Comparison of ENCODE assay signal across 8 cellular contexts in the genomic region with DNA sequence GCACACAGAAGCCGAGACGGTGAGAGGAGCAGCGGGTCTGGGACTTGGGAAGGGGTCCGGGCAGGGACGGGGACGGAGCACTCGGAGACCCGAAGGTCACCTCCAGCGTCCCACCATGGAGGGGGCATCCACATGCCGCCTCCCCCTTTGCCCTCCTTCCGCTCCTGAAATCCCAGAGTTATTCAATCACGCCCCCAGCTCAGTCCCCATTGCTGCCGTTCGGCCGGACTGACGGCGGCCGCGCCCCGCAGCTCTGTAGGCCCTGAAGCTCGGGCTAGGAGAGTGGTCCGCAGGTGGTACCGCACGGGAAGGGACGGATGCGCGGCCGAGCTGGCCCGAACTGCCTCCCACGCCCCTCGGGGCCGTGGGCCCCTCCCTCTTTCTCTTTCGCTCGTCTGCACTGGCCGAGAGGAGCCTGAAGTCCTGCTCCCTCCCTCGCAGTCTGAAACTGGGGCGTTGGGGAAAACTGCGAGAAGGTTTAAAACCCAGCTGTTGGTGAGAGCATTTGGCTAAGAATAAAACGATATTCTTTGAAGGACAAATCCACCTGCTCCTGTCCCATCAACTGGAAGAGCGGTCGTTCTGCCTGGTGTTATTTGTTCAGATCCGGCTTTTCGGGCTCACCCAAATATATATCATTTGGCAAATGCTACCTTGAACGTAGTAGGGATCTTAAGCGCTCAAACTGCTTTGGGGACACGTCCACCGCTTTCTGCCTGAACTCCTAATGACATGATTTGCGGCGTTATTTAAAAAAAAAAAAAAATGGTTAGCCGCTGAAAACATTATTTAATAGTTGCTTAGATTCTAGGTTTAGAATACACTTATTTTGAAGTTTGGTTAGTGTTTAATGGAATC. TPM values are rescaled to one million over a fixed set of nuclear protein-coding genes. Genes with fewer than 3 reads are reported as not detected.
DNase-seq lines count a peak whose midpoint lies in the region; ATAC-seq and TF ChIP-seq lines count a peak whose summit lies in the region.

No MANE protein-coding gene starts in this region.

- H3K36me3 ChIP-seq in rectal smooth muscle tissue (ENCODE audit: control insufficient read depth, insufficient read depth, low read length) (no peaks in the 10 kb centered on the region), aorta (ENCODE audit: control insufficient read depth in 1 of 2, insufficient read depth in 2 of 2, low read length in 1 of 2) (no peaks in the 10 kb centered on the region)

- no peak for TF ChIP-seq RAD21 in Ishikawa (IDR thresholded peaks at IDR 0.05; ENCODE audit: low read depth)

- peak overlapping the region; percentile 99 for H3K9ac ChIP-seq in rectal smooth muscle tissue (ENCODE audit: low read length)

- peak overlapping the region; percentile 99 for H3K27ac ChIP-seq in rectal smooth muscle tissue (ENCODE audit: low read depth, low read length)
- peak overlapping the region; percentile 78 to 87 for H3K27ac ChIP-seq in aorta (ENCODE audit: low read depth in 1 of 2, low read length in 2 of 2)

- H3K4me1 ChIP-seq in rectal smooth muscle tissue (ENCODE audit: control insufficient read depth, insufficient read depth, low read length) (peaks cover 21% of the 10 kb centered on the region), aorta (ENCODE audit: control insufficient read depth in 1 of 2, insufficient read depth in 2 of 2, low read length in 2 of 2) (peaks cover 1 to 6% of the 10 kb centered on the region in 2 donors)

- intact Hi-C loops in aorta (cut with DNase I): loop anchor here in 1 of 2 donors (1.0 to 10.0 kb wide), 2 partner anchors 52 to 70 kb away; partner anchors contain the start of gene G3BP2

- H3K9me3 ChIP-seq in aorta (ENCODE audit: control insufficient read depth, low read length): no peaks in the 10 kb centered on the region

- TF ChIP-seq EP300 in Ishikawa (IDR thresholded peaks at IDR 0.05; ENCODE audit: borderline replicate concordance): no peak

- ATAC-seq in GM21723 (IDR thresholded peaks at IDR 0.05; ENCODE audit: unreplicated experiment) (peak; percentile 61), aorta (ENCODE audit: low FRiP score) (peak; percentile 85)

- H3K27me3 ChIP-seq in rectal smooth muscle tissue (ENCODE audit: control insufficient read depth, insufficient read depth, low read length): no peaks in the 10 kb centered on the region
- H3K27me3 ChIP-seq in aorta (ENCODE audit: control insufficient read depth in 1 of 2, insufficient read depth in 2 of 2, low read length in 1 of 2): no peaks in the 10 kb centered on the region

- 0 to 1% methylated on average over 46 to 50 of the region's 50 CpGs for WGBS in aorta, 2 donors

- DNase-seq in EH (ENCODE audit: low read depth) (peak; percentile 84), SW480 (ENCODE audit: low spot score) (peak; percentile 60), anterior cingulate cortex (lab: John Stamatoyannopoulos, UW) (peak in 46 of 58 donors; percentile 8 to 75 (median 45)), hepatic stellate cell (ENCODE audit: low spot score) (peak; percentile 68), aorta (peak; percentile 86 to 88)

- H3K4me3 ChIP-seq in rectal smooth muscle tissue (ENCODE audit: low read length) (peak overlapping the region; percentile 98), aorta (ENCODE audit: low read length in 2 of 2) (peak overlapping the region; percentile 72 to 83)

TF ChIP-seq in Ishikawa, 13 proteins besides CTCF, POLR2A, EP300 and RAD21:
- TF ChIP-seq CREB1 (IDR thresholded peaks at IDR 0.05; ENCODE audit: low read depth) (no peak), EGR1 (IDR thresholded peaks at IDR 0.05) (peak; percentile 63), ZBTB7A (IDR thresholded peaks at IDR 0.05; ENCODE audit: low read depth) (peak; percentile 81; the same call in 1 of the 2 replicates), NFIC (IDR thresholded peaks at IDR 0.05) (no peak), FOXM1 (IDR thresholded peaks at IDR 0.05; ENCODE audit: borderline replicate concordance, low read depth) (no peak), TCF12 (IDR thresholded peaks at IDR 0.05; ENCODE audit: low read depth) (no peak; the same call in none of the 2 replicates), REST (IDR thresholded peaks at IDR 0.05; ENCODE audit: low read depth) (no peak), MAX (IDR thresholded peaks at IDR 0.05) (no peak), TAF1 (IDR thresholded peaks at IDR 0.05; ENCODE audit: low read depth) (no peak; the same call in 1 of the 2 replicates), CEBPB (IDR thresholded peaks at IDR 0.05) (no peak), TEAD4 (IDR thresholded peaks at IDR 0.05) (no peak), YY1 (IDR thresholded peaks at IDR 0.05; ENCODE audit: low read depth) (0 out of 2 replicates have a peak, but pooled peaks have one; percentile 7)
- TF ChIP-seq, protein P1, sequence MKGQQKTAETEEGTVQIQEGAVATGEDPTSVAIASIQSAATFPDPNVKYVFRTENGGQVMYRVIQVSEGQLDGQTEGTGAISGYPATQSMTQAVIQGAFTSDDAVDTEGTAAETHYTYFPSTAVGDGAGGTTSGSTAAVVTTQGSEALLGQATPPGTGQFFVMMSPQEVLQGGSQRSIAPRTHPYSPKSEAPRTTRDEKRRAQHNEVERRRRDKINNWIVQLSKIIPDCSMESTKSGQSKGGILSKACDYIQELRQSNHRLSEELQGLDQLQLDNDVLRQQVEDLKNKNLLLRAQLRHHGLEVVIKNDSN (IDR thresholded peaks at IDR 0.05): no peak

RNA-seq across cellular contexts. Expression of gene USO1, which starts 0.7 kb away (rescaled TPM):
- 10 to 100 TPM; 77.2 to 86.6 TPM for total RNA-seq in aorta
- 10 to 100 TPM; 50.6 to 51.7 TPM for polyA plus RNA-seq in aorta

RNA-seq across cellular contexts. Expression of gene G3BP2, which starts 51.9 kb away (rescaled TPM):
- 10 to 100 TPM; 99.6 to 99.7 TPM for total RNA-seq in aorta
- 10 to 100 TPM; 36.7 to 38.6 TPM for polyA plus RNA-seq in aorta

Comparison
In these comparisons a context has a peak if more than half of its experiments do, and no peak if none do; other contexts are left out.
1. Peak in every context shown above with its lines: DNase-seq, ATAC-seq, H3K4me3 ChIP-seq and H3K27ac ChIP-seq.